35 cellular contexts compared by ENCODE assay signal in genomic region chr10:52533986-52534385, GRCh38.
"Had no signal": no experiment of that assay in that cellular context is flagged by ENCODE, and none has a peak within 500 bp of the region (broad histone marks: within the 10 kb centered on the region; RNA-seq: fewer than 3 reads in every experiment).

No MANE protein-coding gene starts in this region.

- H3K4me1 ChIP-seq: esophagus squamous epithelium, heart left ventricle, pancreas, prostate gland, sigmoid colon, thyroid gland, upper lobe of left lung had no signal

- H3K9me3 ChIP-seq: esophagus squamous epithelium, pancreas, prostate gland, sigmoid colon, thyroid gland, upper lobe of left lung had no signal

- DNase-seq: activated CD4-positive, alpha-beta T cell treated with anti-CD3 and anti-CD28 coated beads, Interleukin-2, amount 50 U/mL, for 1 hour; activated CD8-positive, alpha-beta memory T cell treated with anti-CD3 and anti-CD28 coated beads, Interleukin-2, amount 10 ng/mL, durations not matched to agents 7 days and 5 days; activated CD8-positive, alpha-beta T cell treated with anti-CD3 and anti-CD28 coated beads, Interleukin-2, amount 10 ng/mL, durations not matched to agents 7 days and 5 days; activated naive CD8-positive, alpha-beta T cell treated with anti-CD3 and anti-CD28 coated beads, Interleukin-2, amount 50 U/mL, for 24 hours; activated T-cell treated with anti-CD3 and anti-CD28 coated beads, Interleukin-2, amount 50 U/mL, for 48 hours; amygdala; dermis blood vessel endothelial cell; effector CD4-positive, alpha-beta T cell; esophagus squamous epithelium; heart left ventricle; hypothalamus; immature natural killer cell; kidney; left colon; midbrain; naive thymus-derived CD4-positive, alpha-beta T cell; nucleus accumbens; pancreas; retina; sigmoid colon; stimulated activated CD4-positive, alpha-beta T cell treated with anti-CD3 and anti-CD28 coated beads, Interleukin-1b, Interleukin-23, amount 100 ng/mL, for 48 hours; stimulated activated CD4-positive, alpha-beta T cell treated with anti-CD3 and anti-CD28 coated beads, Interleukin-4, amount 100 ng/mL, for 4 hours; stimulated activated CD8-positive, alpha-beta memory T cell treated with anti-CD3 and anti-CD28 coated beads, Interleukin-4, amount 100 ng/mL, for 48 hours; stimulated activated naive CD8-positive, alpha-beta T cell treated with anti-CD3 and anti-CD28 coated beads, Interleukin-15, amount 100 ng/mL, for 72 hours; T-helper 2 cell; thyroid gland; upper lobe of left lung had no signal

- ATAC-seq: activated CD8-positive, alpha-beta memory T cell treated with anti-CD3 and anti-CD28 coated beads, Interleukin-2, amount 10 ng/mL, durations not matched to agents 7 days and 5 days; activated CD8-positive, alpha-beta T cell treated with anti-CD3 and anti-CD28 coated beads, Interleukin-2, amount 10 ng/mL, durations not matched to agents 7 days and 5 days; activated naive CD8-positive, alpha-beta T cell treated with anti-CD3 and anti-CD28 coated beads, Interleukin-2, amount 50 U/mL, for 24 hours; heart left ventricle; left colon; naive thymus-derived CD4-positive, alpha-beta T cell; pancreas; stimulated activated memory B cell treated with anti-CD40 and anti-IgM and Interleukin-4, amounts not matched to agents 10 μg/mL and 1 μg/mL and 100 μg/mL, for 72 hours; stimulated activated naive CD8-positive, alpha-beta T cell treated with anti-CD3 and anti-CD28 coated beads, Interleukin-15, amount 100 ng/mL, for 72 hours; WTC11 had no signal

- H3K27me3 ChIP-seq: esophagus squamous epithelium, heart left ventricle, pancreas, sigmoid colon, thyroid gland, upper lobe of left lung had no signal

- H3K27me3 Mint-ChIP-seq: activated CD8-positive, alpha-beta memory T cell treated with anti-CD3 and anti-CD28 coated beads, Interleukin-2, amount 10 ng/mL, durations not matched to agents 7 days and 5 days; activated naive CD4-positive, alpha-beta T cell treated with anti-CD3 and anti-CD28 coated beads, Interleukin-2, amount 50 U/mL, for 24 hours; activated naive CD8-positive, alpha-beta T cell treated with anti-CD3 and anti-CD28 coated beads, Interleukin-2, amount 50 U/mL, for 24 hours; naive thymus-derived CD4-positive, alpha-beta T cell; stimulated activated memory B cell treated with anti-CD40 and anti-IgM and Interleukin-4, amounts not matched to agents 10 μg/mL and 1 μg/mL and 100 μg/mL, for 72 hours; stimulated activated naive CD8-positive, alpha-beta T cell treated with anti-CD3 and anti-CD28 coated beads, Interleukin-15, amount 100 ng/mL, for 72 hours had no signal

- H3K4me3 Mint-ChIP-seq: activated CD8-positive, alpha-beta memory T cell treated with anti-CD3 and anti-CD28 coated beads, Interleukin-2, amount 10 ng/mL, durations not matched to agents 7 days and 5 days; activated CD8-positive, alpha-beta T cell treated with anti-CD3 and anti-CD28 coated beads, Interleukin-2, amount 10 ng/mL, durations not matched to agents 7 days and 5 days; activated naive CD4-positive, alpha-beta T cell treated with anti-CD3 and anti-CD28 coated beads, Interleukin-2, amount 50 U/mL, for 24 hours; activated naive CD8-positive, alpha-beta T cell treated with anti-CD3 and anti-CD28 coated beads, Interleukin-2, amount 50 U/mL, for 24 hours; immature natural killer cell; naive thymus-derived CD4-positive, alpha-beta T cell; neural crest cell; stimulated activated memory B cell treated with anti-CD40 and anti-IgM and Interleukin-4, amounts not matched to agents 10 μg/mL and 1 μg/mL and 100 μg/mL, for 72 hours; stimulated activated naive CD8-positive, alpha-beta T cell treated with anti-CD3 and anti-CD28 coated beads, Interleukin-15, amount 100 ng/mL, for 72 hours; WTC11 had no signal

- H3K4me3 ChIP-seq: esophagus squamous epithelium, heart left ventricle, pancreas, prostate gland, sigmoid colon, smooth muscle cell, thyroid gland, upper lobe of left lung had no signal

- H3K27ac Mint-ChIP-seq: activated CD8-positive, alpha-beta memory T cell treated with anti-CD3 and anti-CD28 coated beads, Interleukin-2, amount 10 ng/mL, durations not matched to agents 7 days and 5 days; activated CD8-positive, alpha-beta T cell treated with anti-CD3 and anti-CD28 coated beads, Interleukin-2, amount 10 ng/mL, durations not matched to agents 7 days and 5 days; activated naive CD4-positive, alpha-beta T cell treated with anti-CD3 and anti-CD28 coated beads, Interleukin-2, amount 50 U/mL, for 24 hours; activated naive CD8-positive, alpha-beta T cell treated with anti-CD3 and anti-CD28 coated beads, Interleukin-2, amount 50 U/mL, for 24 hours; activated T-helper 2 cell treated with anti-CD3 and anti-CD28 coated beads, Interferon-gamma antibody, Interleukin-2, Interleukin-4, amounts not matched to agents 10 μg/mL and 5 μg/mL and 100 μg/mL, durations not matched to agents 14 hours and 24 hours and 36 hours; immature natural killer cell; naive thymus-derived CD4-positive, alpha-beta T cell; stimulated activated memory B cell treated with anti-CD40 and anti-IgM and Interleukin-4, amounts not matched to agents 10 μg/mL and 1 μg/mL and 100 μg/mL, for 72 hours; stimulated activated naive CD8-positive, alpha-beta T cell treated with anti-CD3 and anti-CD28 coated beads, Interleukin-15, amount 100 ng/mL, for 72 hours; WTC11 had no signal

- H3K36me3 Mint-ChIP-seq: activated CD8-positive, alpha-beta memory T cell treated with anti-CD3 and anti-CD28 coated beads, Interleukin-2, amount 10 ng/mL, durations not matched to agents 7 days and 5 days; activated naive CD4-positive, alpha-beta T cell treated with anti-CD3 and anti-CD28 coated beads, Interleukin-2, amount 50 U/mL, for 24 hours; immature natural killer cell; stimulated activated memory B cell treated with anti-CD40 and anti-IgM and Interleukin-4, amounts not matched to agents 10 μg/mL and 1 μg/mL and 100 μg/mL, for 72 hours; WTC11 had no signal

- H3K4me1 Mint-ChIP-seq: activated CD8-positive, alpha-beta memory T cell treated with anti-CD3 and anti-CD28 coated beads, Interleukin-2, amount 10 ng/mL, durations not matched to agents 7 days and 5 days; activated naive CD4-positive, alpha-beta T cell treated with anti-CD3 and anti-CD28 coated beads, Interleukin-2, amount 50 U/mL, for 24 hours; activated naive CD8-positive, alpha-beta T cell treated with anti-CD3 and anti-CD28 coated beads, Interleukin-2, amount 50 U/mL, for 24 hours; immature natural killer cell; naive thymus-derived CD4-positive, alpha-beta T cell; neural crest cell; stimulated activated memory B cell treated with anti-CD40 and anti-IgM and Interleukin-4, amounts not matched to agents 10 μg/mL and 1 μg/mL and 100 μg/mL, for 72 hours; stimulated activated naive CD8-positive, alpha-beta T cell treated with anti-CD3 and anti-CD28 coated beads, Interleukin-15, amount 100 ng/mL, for 72 hours had no signal

- H3K4me2 ChIP-seq: smooth muscle cell had no signal

- H3K36me3 ChIP-seq: esophagus squamous epithelium, heart left ventricle, pancreas, prostate gland, sigmoid colon, thyroid gland, upper lobe of left lung had no signal

- H3K27ac ChIP-seq: epithelial cell of prostate, esophagus squamous epithelium, heart left ventricle, pancreas, prostate gland, sigmoid colon, thyroid gland, upper lobe of left lung had no signal
